In the genomic region with DNA sequence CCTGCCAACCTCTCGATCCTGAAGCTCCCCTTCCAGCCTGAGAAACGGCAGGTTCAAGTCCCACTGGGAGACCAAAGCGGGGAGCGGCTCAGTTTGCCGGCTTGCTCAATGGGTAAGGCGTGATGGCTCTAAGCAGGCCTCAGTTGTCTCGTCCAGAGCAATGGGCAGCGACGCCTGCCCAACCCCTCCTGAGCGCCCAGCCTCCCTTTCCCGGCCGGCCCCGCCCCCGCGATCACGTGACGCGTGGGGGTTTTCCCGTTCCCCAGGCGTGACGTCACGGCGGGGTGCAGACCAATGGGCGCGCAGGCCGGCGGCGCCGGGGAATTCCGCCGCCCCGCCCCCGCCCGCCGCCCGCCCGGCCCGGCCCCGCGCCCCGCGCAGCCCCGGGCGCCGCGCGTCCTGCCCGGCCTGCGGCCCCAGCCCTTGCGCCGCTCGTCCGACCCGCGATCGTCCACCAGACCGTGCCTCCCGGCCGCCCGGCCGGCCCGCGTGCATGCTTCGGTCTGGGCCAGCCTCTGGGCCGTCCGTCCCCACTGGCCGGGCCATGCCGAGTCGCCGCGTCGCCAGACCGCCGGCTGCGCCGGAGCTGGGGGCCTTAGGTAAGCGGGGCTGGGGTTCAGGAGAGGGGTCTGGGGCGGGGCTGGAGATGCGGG, we compare ENCODE assay signal across 1 cellular context.
TF ChIP-seq lines count a peak whose summit lies in the region.

A gene with protein sequence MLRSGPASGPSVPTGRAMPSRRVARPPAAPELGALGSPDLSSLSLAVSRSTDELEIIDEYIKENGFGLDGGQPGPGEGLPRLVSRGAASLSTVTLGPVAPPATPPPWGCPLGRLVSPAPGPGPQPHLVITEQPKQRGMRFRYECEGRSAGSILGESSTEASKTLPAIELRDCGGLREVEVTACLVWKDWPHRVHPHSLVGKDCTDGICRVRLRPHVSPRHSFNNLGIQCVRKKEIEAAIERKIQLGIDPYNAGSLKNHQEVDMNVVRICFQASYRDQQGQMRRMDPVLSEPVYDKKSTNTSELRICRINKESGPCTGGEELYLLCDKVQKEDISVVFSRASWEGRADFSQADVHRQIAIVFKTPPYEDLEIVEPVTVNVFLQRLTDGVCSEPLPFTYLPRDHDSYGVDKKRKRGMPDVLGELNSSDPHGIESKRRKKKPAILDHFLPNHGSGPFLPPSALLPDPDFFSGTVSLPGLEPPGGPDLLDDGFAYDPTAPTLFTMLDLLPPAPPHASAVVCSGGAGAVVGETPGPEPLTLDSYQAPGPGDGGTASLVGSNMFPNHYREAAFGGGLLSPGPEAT (plus strand): TSS at position 378 of the 653 bp plus-strand sequence. CDS start 116 bp downstream, at position 494.

TF ChIP-seq in HepG2, 621 proteins besides CTCF, POLR2A, EP300 and RAD21 (continued from another document and continues in another):
- TF ChIP-seq, protein P1, sequence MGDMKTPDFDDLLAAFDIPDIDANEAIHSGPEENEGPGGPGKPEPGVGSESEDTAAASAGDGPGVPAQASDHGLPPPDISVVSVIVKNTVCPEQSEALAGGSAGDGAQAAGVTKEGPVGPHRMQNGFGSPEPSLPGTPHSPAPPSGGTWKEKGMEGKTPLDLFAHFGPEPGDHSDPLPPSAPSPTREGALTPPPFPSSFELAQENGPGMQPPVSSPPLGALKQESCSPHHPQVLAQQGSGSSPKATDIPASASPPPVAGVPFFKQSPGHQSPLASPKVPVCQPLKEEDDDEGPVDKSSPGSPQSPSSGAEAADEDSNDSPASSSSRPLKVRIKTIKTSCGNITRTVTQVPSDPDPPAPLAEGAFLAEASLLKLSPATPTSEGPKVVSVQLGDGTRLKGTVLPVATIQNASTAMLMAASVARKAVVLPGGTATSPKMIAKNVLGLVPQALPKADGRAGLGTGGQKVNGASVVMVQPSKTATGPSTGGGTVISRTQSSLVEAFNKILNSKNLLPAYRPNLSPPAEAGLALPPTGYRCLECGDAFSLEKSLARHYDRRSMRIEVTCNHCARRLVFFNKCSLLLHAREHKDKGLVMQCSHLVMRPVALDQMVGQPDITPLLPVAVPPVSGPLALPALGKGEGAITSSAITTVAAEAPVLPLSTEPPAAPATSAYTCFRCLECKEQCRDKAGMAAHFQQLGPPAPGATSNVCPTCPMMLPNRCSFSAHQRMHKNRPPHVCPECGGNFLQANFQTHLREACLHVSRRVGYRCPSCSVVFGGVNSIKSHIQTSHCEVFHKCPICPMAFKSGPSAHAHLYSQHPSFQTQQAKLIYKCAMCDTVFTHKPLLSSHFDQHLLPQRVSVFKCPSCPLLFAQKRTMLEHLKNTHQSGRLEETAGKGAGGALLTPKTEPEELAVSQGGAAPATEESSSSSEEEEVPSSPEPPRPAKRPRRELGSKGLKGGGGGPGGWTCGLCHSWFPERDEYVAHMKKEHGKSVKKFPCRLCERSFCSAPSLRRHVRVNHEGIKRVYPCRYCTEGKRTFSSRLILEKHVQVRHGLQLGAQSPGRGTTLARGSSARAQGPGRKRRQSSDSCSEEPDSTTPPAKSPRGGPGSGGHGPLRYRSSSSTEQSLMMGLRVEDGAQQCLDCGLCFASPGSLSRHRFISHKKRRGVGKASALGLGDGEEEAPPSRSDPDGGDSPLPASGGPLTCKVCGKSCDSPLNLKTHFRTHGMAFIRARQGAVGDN (CRISPR knock-in tag; IDR thresholded peaks at IDR 0.05), result peak; percentile 57
- TF ChIP-seq NFKBIZ (CRISPR knock-in tag; IDR thresholded peaks at IDR 0.05) (peak; percentile 61; the same call in 1 of the 2 replicates), ZNF317 (CRISPR knock-in tag; IDR thresholded peaks at IDR 0.05) (no peak), SRY (CRISPR knock-in tag; IDR thresholded peaks at IDR 0.05) (0 out of 2 replicates have a peak, but pooled peaks have one; percentile 20), ZGPAT (CRISPR knock-in tag; IDR thresholded peaks at IDR 0.05) (peak; percentile 33; the same call in 1 of the 2 replicates), TFE3 (CRISPR knock-in tag; IDR thresholded peaks at IDR 0.05) (peak; percentile 80), ZNF234 (CRISPR knock-in tag; conservative IDR thresholded peaks at IDR 0.05) (no peak), FOXK1 (CRISPR knock-in tag; IDR thresholded peaks at IDR 0.05; ENCODE audit: borderline replicate concordance, low read depth) (peak; percentile 31; the same call in 1 of the 2 replicates), ZNF501 (CRISPR knock-in tag; IDR thresholded peaks at IDR 0.05) (0 out of 2 replicates have a peak, but pooled peaks have one; percentile 38), POGZ (CRISPR knock-in tag; IDR thresholded peaks at IDR 0.05) (peak; percentile 43; the same call in 1 of the 2 replicates), ATF6 (CRISPR knock-in tag; conservative IDR thresholded peaks at IDR 0.05) (no peak), SIN3A (IDR thresholded peaks at IDR 0.05; ENCODE audit: borderline replicate concordance, low read depth, low read length) (peak; percentile 59; the same call in 1 of the 2 replicates), RAD51 (IDR thresholded peaks at IDR 0.05; ENCODE audit: borderline replicate concordance) (peak; percentile 93), CREB1 (IDR thresholded peaks at IDR 0.05) (peak; percentile 99), CREB1 (CRISPR knock-in tag; IDR thresholded peaks at IDR 0.05) (peak; percentile 78), ZNF614 (CRISPR knock-in tag; IDR thresholded peaks at IDR 0.05; ENCODE audit: borderline replicate concordance) (0 out of 2 replicates have a peak, but pooled peaks have one; percentile 8), ZC3H13 (CRISPR knock-in tag; IDR thresholded peaks at IDR 0.05) (peak; percentile 50; the same call in 1 of the 2 replicates), UBTF (CRISPR knock-in tag; IDR thresholded peaks at IDR 0.05) (peak; percentile 48; the same call in 1 of the 2 replicates), GABPB1 (CRISPR knock-in tag; IDR thresholded peaks at IDR 0.05) (peak; percentile 53; the same call in 1 of the 2 replicates), ETV6 (CRISPR knock-in tag; conservative IDR thresholded peaks at IDR 0.05) (no peak), HOXA3 (CRISPR knock-in tag; IDR thresholded peaks at IDR 0.05) (peak; percentile 63; the same call in 1 of the 2 replicates), IRF2 (CRISPR knock-in tag; IDR thresholded peaks at IDR 0.05) (peak; percentile 17; the same call in 1 of the 2 replicates), CHD2 (IDR thresholded peaks at IDR 0.05; ENCODE audit: low read depth, low read length) (peak; percentile 25; the same call in 1 of the 2 replicates), TSC22D2 (CRISPR knock-in tag; IDR thresholded peaks at IDR 0.05; ENCODE audit: borderline replicate concordance) (no peak), ZNF770 (CRISPR knock-in tag; IDR thresholded peaks at IDR 0.05) (0 out of 2 replicates have a peak, but pooled peaks have one; percentile 19), ZNF574 (CRISPR knock-in tag; IDR thresholded peaks at IDR 0.05) (peak; percentile 49), FOXA1 (IDR thresholded peaks at IDR 0.05) (no peak), FOXA1 (CRISPR knock-in tag; IDR thresholded peaks at IDR 0.05) (0 out of 2 replicates have a peak, but pooled peaks have one; percentile 4), ZNF788 (CRISPR knock-in tag; IDR thresholded peaks at IDR 0.05; ENCODE audit: borderline replicate concordance) (peak; percentile 72; the same call in 1 of the 2 replicates)
- TF ChIP-seq, protein P2, sequence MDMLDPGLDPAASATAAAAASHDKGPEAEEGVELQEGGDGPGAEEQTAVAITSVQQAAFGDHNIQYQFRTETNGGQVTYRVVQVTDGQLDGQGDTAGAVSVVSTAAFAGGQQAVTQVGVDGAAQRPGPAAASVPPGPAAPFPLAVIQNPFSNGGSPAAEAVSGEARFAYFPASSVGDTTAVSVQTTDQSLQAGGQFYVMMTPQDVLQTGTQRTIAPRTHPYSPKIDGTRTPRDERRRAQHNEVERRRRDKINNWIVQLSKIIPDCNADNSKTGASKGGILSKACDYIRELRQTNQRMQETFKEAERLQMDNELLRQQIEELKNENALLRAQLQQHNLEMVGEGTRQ (IDR thresholded peaks at IDR 0.05; ENCODE audit: low read depth, low read length), result peak; percentile 86
- TF ChIP-seq, protein P2 (CRISPR knock-in tag; IDR thresholded peaks at IDR 0.05; ENCODE audit: borderline replicate concordance), result peak; percentile 90; the same call in 1 of the 2 replicates
